21 cellular contexts compared by ENCODE assay signal in genomic region chr7:120741371-120742042, GRCh38.
DNase-seq lines count a peak whose midpoint lies in the region; ATAC-seq and TF ChIP-seq lines count a peak whose summit lies in the region.
"Had no signal": no experiment of that assay in that cellular context is flagged by ENCODE, and none has a peak within 500 bp of the region (broad histone marks: within the 10 kb centered on the region; RNA-seq: fewer than 3 reads in every experiment).

No MANE protein-coding gene starts in this region.

- no peaks in the 10 kb centered on the region for H3K9me3 Mint-ChIP-seq in stimulated activated naive B cell treated with anti-CD40 and anti-IgM and Interleukin-4, amounts not matched to agents 10 μg/mL and 1 μg/mL and 100 μg/mL, for 72 hours
- H3K9me3 Mint-ChIP-seq: CD8-positive, alpha-beta memory T cell; central memory CD8-positive, alpha-beta T cell; endodermal cell had no signal

- peaks cover 5 to 12% of the 10 kb centered on the region in 2 donors for H3K27me3 Mint-ChIP-seq in stimulated activated naive B cell treated with anti-CD40 and anti-IgM and Interleukin-4, amounts not matched to agents 10 μg/mL and 1 μg/mL and 100 μg/mL, for 72 hours
- H3K27me3 Mint-ChIP-seq: central memory CD8-positive, alpha-beta T cell had no signal

- H3K9ac ChIP-seq in iPS-18a (ENCODE audit: low read length), result peak overlapping the region; percentile 36
- H3K9ac ChIP-seq: SK-N-SH had no signal

- H3K27me3 ChIP-seq in iPS-18a (ENCODE audit: control insufficient read depth, insufficient read depth, low read length) (no peaks in the 10 kb centered on the region), gastroesophageal sphincter (no peaks in the 10 kb centered on the region)

- DNase-seq in DMS153 (lab: John Stamatoyannopoulos, UW), result peak; percentile 65
- peak; percentile 91 for DNase-seq in NCI-H1092 treated with DMSO at 0.1 percent for 48 hours (lab: John Stamatoyannopoulos, UW)
- DNase-seq in NCI-H748 (lab: John Stamatoyannopoulos, UW; ENCODE audit: unreplicated experiment), result peak; percentile 79
- DNase-seq in stimulated activated naive B cell treated with anti-CD40 and anti-IgM and Interleukin-4, amounts not matched to agents 10 μg/mL and 1 μg/mL and 100 μg/mL, for 72 hours, result no peak
- DNase-seq in stimulated activated CD8-positive, alpha-beta memory T cell treated with anti-CD3 and anti-CD28 coated beads, Interleukin-4, amount 100 ng/mL, for 48 hours, result no peak
- no peak for DNase-seq in kidney glomerular epithelial cell (lab: John Stamatoyannopoulos, UW)
- DNase-seq: activated CD4-positive, alpha-beta T cell treated with anti-CD3 and anti-CD28 coated beads for 1 hour; activated CD8-positive, alpha-beta memory T cell treated with anti-CD3 and anti-CD28 coated beads, Interleukin-2, amount 10 ng/mL, durations not matched to agents 7 days and 5 days; activated effector memory CD4-positive, alpha-beta T cell treated with anti-CD3 and anti-CD28 coated beads, Interleukin-2, amount 50 U/mL, for 16 hours; amniotic stem cell; CD8-positive, alpha-beta memory T cell; endodermal cell; left colon; PC-9; SK-N-SH; stimulated activated CD4-positive, alpha-beta T cell treated with anti-CD3 and anti-CD28 coated beads, Interleukin-2, amount 100 ng/mL, for 24 hours; T-helper 9 cell had no signal

- TF ChIP-seq POLR2A in gastroesophageal sphincter (IDR thresholded peaks at IDR 0.05), result no peak

- H3K27ac Mint-ChIP-seq in stimulated activated naive B cell treated with anti-CD40 and anti-IgM and Interleukin-4, amounts not matched to agents 10 μg/mL and 1 μg/mL and 100 μg/mL, for 72 hours, result no peak overlapping the region
- H3K27ac Mint-ChIP-seq: activated CD8-positive, alpha-beta memory T cell treated with anti-CD3 and anti-CD28 coated beads, Interleukin-2, amount 10 ng/mL, durations not matched to agents 7 days and 5 days; CD8-positive, alpha-beta memory T cell had no signal

- no peaks in the 10 kb centered on the region for H3K36me3 ChIP-seq in iPS-18a (ENCODE audit: control insufficient read depth, low read depth, low read length)
- no peaks in the 10 kb centered on the region for H3K36me3 ChIP-seq in gastroesophageal sphincter

- H3K4me3 ChIP-seq in iPS-18a (ENCODE audit: low read length) (no peak overlapping the region), gastroesophageal sphincter (no peak overlapping the region)
- H3K4me3 ChIP-seq: PC-9 had no signal

- no peak for TF ChIP-seq CTCF in gastroesophageal sphincter (IDR thresholded peaks at IDR 0.05)

- H3K4me1 Mint-ChIP-seq in stimulated activated naive B cell treated with anti-CD40 and anti-IgM and Interleukin-4, amounts not matched to agents 10 μg/mL and 1 μg/mL and 100 μg/mL, for 72 hours, result no peaks in the 10 kb centered on the region
- H3K4me1 Mint-ChIP-seq: activated CD8-positive, alpha-beta memory T cell treated with anti-CD3 and anti-CD28 coated beads, Interleukin-2, amount 10 ng/mL, durations not matched to agents 7 days and 5 days; CD8-positive, alpha-beta memory T cell; central memory CD8-positive, alpha-beta T cell had no signal

- H3K9me3 ChIP-seq in iPS-18a (ENCODE audit: control insufficient read depth, low read depth, low read length) (no peaks in the 10 kb centered on the region), gastroesophageal sphincter (no peaks in the 10 kb centered on the region)
- H3K9me3 ChIP-seq: SK-N-SH had no signal

- H3K4me1 ChIP-seq in iPS-18a (ENCODE audit: control insufficient read depth, low read depth, low read length) (peaks cover 41% of the 10 kb centered on the region), gastroesophageal sphincter (no peaks in the 10 kb centered on the region)

- no peak overlapping the region for H3K4me3 Mint-ChIP-seq in stimulated activated naive B cell treated with anti-CD40 and anti-IgM and Interleukin-4, amounts not matched to agents 10 μg/mL and 1 μg/mL and 100 μg/mL, for 72 hours
- H3K4me3 Mint-ChIP-seq: activated CD8-positive, alpha-beta memory T cell treated with anti-CD3 and anti-CD28 coated beads, Interleukin-2, amount 10 ng/mL, durations not matched to agents 7 days and 5 days; CD8-positive, alpha-beta memory T cell; central memory CD8-positive, alpha-beta T cell; endodermal cell had no signal

- WGBS in gastroesophageal sphincter (ENCODE audit: low coverage in 1 of 2), 2 donors, result 70 to 83% methylated on average over 7 of the region's 7 CpGs

- H3K36me3 Mint-ChIP-seq in stimulated activated naive B cell treated with anti-CD40 and anti-IgM and Interleukin-4, amounts not matched to agents 10 μg/mL and 1 μg/mL and 100 μg/mL, for 72 hours, result no peaks in the 10 kb centered on the region
- H3K36me3 Mint-ChIP-seq: activated CD8-positive, alpha-beta memory T cell treated with anti-CD3 and anti-CD28 coated beads, Interleukin-2, amount 10 ng/mL, durations not matched to agents 7 days and 5 days; CD8-positive, alpha-beta memory T cell had no signal

- ATAC-seq in gastroesophageal sphincter, result no peak
- no peak for ATAC-seq in stimulated activated naive B cell treated with anti-CD40 and anti-IgM and Interleukin-4, amounts not matched to agents 10 μg/mL and 1 μg/mL and 100 μg/mL, for 72 hours (replicated peaks)
- ATAC-seq: activated CD8-positive, alpha-beta memory T cell treated with anti-CD3 and anti-CD28 coated beads, Interleukin-2, amount 10 ng/mL, durations not matched to agents 7 days and 5 days; left colon; sciatic nerve had no signal

- H3K27ac ChIP-seq in iPS-18a (ENCODE audit: low read length) (no peak overlapping the region), gastroesophageal sphincter (no peak overlapping the region)
- H3K27ac ChIP-seq: PC-9 had no signal

- no peak for TF ChIP-seq EP300 in gastroesophageal sphincter (IDR thresholded peaks at IDR 0.05)

Comparison
In these comparisons a context has a peak if more than half of its experiments do, and no peak if none do; other contexts are left out.
1. DNase-seq: peak in DMS153 (single experiment), NCI-H1092 treated with DMSO at 0.1 percent for 48 hours (single experiment) and NCI-H748 (single experiment); none in stimulated activated naive B cell treated with anti-CD40 and anti-IgM and Interleukin-4, amounts not matched to agents 10 μg/mL and 1 μg/mL and 100 μg/mL, for 72 hours (single experiment), stimulated activated CD8-positive, alpha-beta memory T cell treated with anti-CD3 and anti-CD28 coated beads, Interleukin-4, amount 100 ng/mL, for 48 hours (single experiment) and kidney glomerular epithelial cell (single experiment).